Comparison of ENCODE assay signal across 18 cellular contexts in the genomic region with DNA sequence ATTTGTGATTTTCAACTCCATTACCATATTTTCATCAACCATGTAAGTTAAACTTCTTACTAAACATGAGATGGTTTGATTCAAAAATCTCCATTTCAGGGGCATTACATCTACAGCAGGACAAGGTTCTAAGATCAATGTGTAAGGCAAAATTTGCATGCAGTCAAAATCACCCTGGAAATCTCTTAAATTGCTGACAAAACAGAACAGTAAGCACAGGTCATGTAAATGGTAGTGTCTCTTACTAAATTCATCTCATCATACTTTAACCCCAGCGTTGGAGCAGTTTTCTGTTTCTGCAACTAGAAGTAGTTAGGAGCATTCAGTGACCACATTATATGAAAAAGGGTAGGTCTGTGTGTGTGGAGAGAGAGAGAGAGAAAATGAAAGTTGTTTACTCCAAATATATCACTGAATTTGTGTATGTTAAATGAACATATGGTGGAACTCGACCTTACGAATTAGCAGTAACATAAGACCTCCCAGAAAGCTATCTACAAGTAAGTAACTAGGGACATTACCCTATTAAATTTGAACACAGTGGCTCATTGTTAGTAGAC.
DNase-seq lines count a peak whose midpoint lies in the region; ATAC-seq and TF ChIP-seq lines count a peak whose summit lies in the region.
"Had no signal": no experiment of that assay in that cellular context is flagged by ENCODE, and none has a peak within 500 bp of the region (broad histone marks: within the 10 kb centered on the region; RNA-seq: fewer than 3 reads in every experiment).

No MANE protein-coding gene starts in this region.

- H3K27me3 ChIP-seq in fibroblast of lung (ENCODE audit: control insufficient read depth, insufficient read depth, low read length) (no peaks in the 10 kb centered on the region), Peyer's patch (no peaks in the 10 kb centered on the region)
- H3K27me3 ChIP-seq: breast epithelium had no signal

- H3K36me3 ChIP-seq in fibroblast of lung (ENCODE audit: control insufficient read depth, insufficient read depth, low read length) (no peaks in the 10 kb centered on the region), Peyer's patch (no peaks in the 10 kb centered on the region)
- H3K36me3 ChIP-seq: breast epithelium, thoracic aorta had no signal

- H3K9me3 ChIP-seq in fibroblast of lung (ENCODE audit: control insufficient read depth, insufficient read depth, low read depth, low read length), result no peaks in the 10 kb centered on the region
- H3K9me3 ChIP-seq in Peyer's patch, result no peaks in the 10 kb centered on the region
- H3K9me3 ChIP-seq: breast epithelium, thoracic aorta had no signal

- H3K27ac ChIP-seq in fibroblast of lung (ENCODE audit: insufficient read depth, low read length), result no peak overlapping the region
- no peak overlapping the region for H3K27ac ChIP-seq in Peyer's patch
- H3K27ac ChIP-seq: breast epithelium, PC-9, thoracic aorta had no signal

- no peaks in the 10 kb centered on the region for H3K79me2 ChIP-seq in fibroblast of lung (ENCODE audit: control insufficient read depth, insufficient read depth, low read length)

- H3K4me2 ChIP-seq in fibroblast of lung (ENCODE audit: extremely low read depth, insufficient read depth, low read length), result no peak overlapping the region
- H3K4me2 ChIP-seq: PC-9 had no signal

- TF ChIP-seq CTCF in fibroblast of lung (conservative IDR thresholded peaks at IDR 0.05 in 1 of 2, IDR thresholded peaks at IDR 0.05 in 1 of 2; ENCODE audit: low read depth in 1 of 2, low read length in 2 of 2) (no peak), Peyer's patch (IDR thresholded peaks at IDR 0.05) (no peak)

- TF ChIP-seq POLR2A in Peyer's patch (IDR thresholded peaks at IDR 0.05), result no peak

- no peak for DNase-seq in fibroblast of lung (ENCODE audit: low read depth in 2 of 2)
- DNase-seq in Peyer's patch, result no peak
- no peak for DNase-seq in EL
- no peak for DNase-seq in activated CD4-positive, CD25-positive, alpha-beta regulatory T cell (lab: John Stamatoyannopoulos, UW)
- DNase-seq: activated CD4-positive, alpha-beta T cell treated with anti-CD3 and anti-CD28 coated beads, Interleukin-2, amount 50 U/mL, for 4 hours; activated gamma-delta T cell treated with Interleukin-2 at 50 U/mL for 16 hours; CD4-positive, alpha-beta T cell; left ventricle myocardium superior; PC-9; small intestine; T-helper 17 cell had no signal

- H2AFZ ChIP-seq in fibroblast of lung (ENCODE audit: low read length), result peak overlapping the region; percentile 49
- H2AFZ ChIP-seq: PC-9 had no signal

- H3K4me3 ChIP-seq in fibroblast of lung (replicated peaks in 1 of 4; ENCODE audit: control extremely low read depth in 1 of 4, insufficient read depth in 1 of 4, low read depth in 3 of 4, low read length in 4 of 4), result no peak overlapping the region
- H3K4me3 ChIP-seq in Peyer's patch, result no peak overlapping the region
- H3K4me3 ChIP-seq: breast epithelium, PC-9, thoracic aorta had no signal

- H3K9ac ChIP-seq in fibroblast of lung (ENCODE audit: insufficient read depth, low read length), result no peak overlapping the region

- ATAC-seq in GM18909 (IDR thresholded peaks at IDR 0.05; ENCODE audit: poor library complexity, unreplicated experiment), result peak; percentile 70
- peak; percentile 70 for ATAC-seq in GM21576 (IDR thresholded peaks at IDR 0.05; ENCODE audit: unreplicated experiment)
- ATAC-seq in HG03095 (IDR thresholded peaks at IDR 0.05; ENCODE audit: unreplicated experiment), result peak; percentile 56
- ATAC-seq in HG03097 (IDR thresholded peaks at IDR 0.05; ENCODE audit: low FRiP score, unreplicated experiment), result no peak
- ATAC-seq: left ventricle myocardium superior; natural killer cell treated with Interleukin-12 subunit alpha and Interleukin-12 subunit beta and Interleukin-15 and Interleukin-18, amount 100 ng/mL, for 72 hours; T-helper 17 cell had no signal

- no peaks in the 10 kb centered on the region for H4K20me1 ChIP-seq in fibroblast of lung (ENCODE audit: control insufficient read depth, extremely low read depth, insufficient read depth, low read length)

- H3K4me1 ChIP-seq in fibroblast of lung (ENCODE audit: control insufficient read depth, extremely low read depth, insufficient read depth, low read length) (no peaks in the 10 kb centered on the region), Peyer's patch (no peaks in the 10 kb centered on the region)
- H3K4me1 ChIP-seq: breast epithelium had no signal
